9 cellular contexts compared by ENCODE assay signal in genomic region chr9:129235931-129236331, GRCh38. TPM values are rescaled to one million over a fixed set of nuclear protein-coding genes. Genes with fewer than 3 reads are reported as not detected.
DNase-seq lines count a peak whose midpoint lies in the region; ATAC-seq and TF ChIP-seq lines count a peak whose summit lies in the region.
"Had no signal": no experiment of that assay in that cellular context is flagged by ENCODE, and none has a peak within 500 bp of the region (broad histone marks: within the 10 kb centered on the region; RNA-seq: fewer than 3 reads in every experiment).

No MANE protein-coding gene starts in this region.

- no CpG with 5 or more reads among the region's 7 CpGs for WGBS in neuronal stem cell (ENCODE audit: extremely low coverage in 2 of 2, insufficient read length in 2 of 2, insufficient replicate concordance in 1 of 2), 2 donors

- no peak overlapping the region for H3K4me2 ChIP-seq in neuronal stem cell (ENCODE audit: insufficient read depth, low read length, poor library complexity, severe bottlenecking)

- DNase-seq in CD4-positive, alpha-beta T cell, result peak; percentile 45 to 79 (median 66)
- DNase-seq in SW480 (ENCODE audit: low spot score) (peak; percentile 79), activated T-helper 1 cell treated with Interleukin-2 at 50 U/mL for 16 hours (ENCODE audit: low read depth) (peak; percentile 57), neuronal stem cell (ENCODE audit: low spot score) (no peak), KG1 (lab: John Stamatoyannopoulos, UW) (no peak), endothelial cell (ENCODE audit: low spot score) (no peak), UCSD-AML1 (lab: John Stamatoyannopoulos, UW; ENCODE audit: unreplicated experiment) (no peak), DMS79 treated with DMSO at 0.1 percent for 48 hours (lab: John Stamatoyannopoulos, UW) (no peak)
- DNase-seq: NCI-H2107 had no signal

- H3K36me3 ChIP-seq in neuronal stem cell (replicated peaks in 1 of 2; ENCODE audit: control insufficient read depth in 2 of 2, insufficient read depth in 2 of 2, low read length in 2 of 2), result no peaks in the 10 kb centered on the region

- peaks cover 64% of the 10 kb centered on the region for H3K4me1 Mint-ChIP-seq in CD4-positive, alpha-beta T cell (ENCODE audit: low read depth)
- no peaks in the 10 kb centered on the region for H3K4me1 Mint-ChIP-seq in endothelial cell (ENCODE audit: unreplicated experiment)

- no peak for TF ChIP-seq CTCF in CD4-positive, alpha-beta T cell (IDR thresholded peaks at IDR 0.05)
- TF ChIP-seq CTCF in endothelial cell (IDR thresholded peaks at IDR 0.05; ENCODE audit: unreplicated experiment), result no peak

- no peaks in the 10 kb centered on the region for H3K27me3 Mint-ChIP-seq in CD4-positive, alpha-beta T cell
- H3K27me3 Mint-ChIP-seq in endothelial cell (ENCODE audit: unreplicated experiment), result peaks cover 13% of the 10 kb centered on the region

- no peak overlapping the region for H3K23ac ChIP-seq in neuronal stem cell (ENCODE audit: low read depth, low read length, poor library complexity)

- H2AK5ac ChIP-seq in neuronal stem cell (ENCODE audit: low read depth, low read length), result peak overlapping the region; percentile 90

- no peaks in the 10 kb centered on the region for H3K9me3 ChIP-seq in CD4-positive, alpha-beta T cell (ENCODE audit: control insufficient read depth, low read length)
- peaks cover 0 to 3% of the 10 kb centered on the region in 2 donors for H3K9me3 ChIP-seq in neuronal stem cell (replicated peaks in 1 of 2; ENCODE audit: control insufficient read depth in 2 of 2, insufficient read depth in 1 of 2, low read depth in 1 of 2, low read length in 2 of 2)

- H3K4ac ChIP-seq in neuronal stem cell (ENCODE audit: low read length), result no peak overlapping the region

- H2BK5ac ChIP-seq in neuronal stem cell (ENCODE audit: low read length), result no peak overlapping the region

- H3K36me3 Mint-ChIP-seq in CD4-positive, alpha-beta T cell (ENCODE audit: low read depth), result peaks cover 8% of the 10 kb centered on the region
- H3K36me3 Mint-ChIP-seq in endothelial cell (ENCODE audit: low read depth, unreplicated experiment), result no peaks in the 10 kb centered on the region

- H3K4me1 ChIP-seq in neuronal stem cell (ENCODE audit: control insufficient read depth in 2 of 2, insufficient read depth in 1 of 2, low read depth in 1 of 2, low read length in 2 of 2), result peaks cover 4 to 6% of the 10 kb centered on the region in 2 donors

- H3K27me3 ChIP-seq in CD4-positive, alpha-beta T cell (ENCODE audit: control insufficient read depth, insufficient read depth, low read length), result no peaks in the 10 kb centered on the region
- H3K27me3 ChIP-seq in neuronal stem cell (ENCODE audit: control insufficient read depth in 3 of 3, insufficient read depth in 3 of 3, low read depth in 1 of 3, low read length in 3 of 3), result peaks cover 0 to 13% (median 0%) of the 10 kb centered on the region in 3 experiments

- peaks cover 4% of the 10 kb centered on the region for H3K9me3 Mint-ChIP-seq in CD4-positive, alpha-beta T cell
- H3K9me3 Mint-ChIP-seq in endothelial cell (ENCODE audit: unreplicated experiment), result no peaks in the 10 kb centered on the region

- no peak overlapping the region for H2AFZ ChIP-seq in neuronal stem cell (ENCODE audit: low read length)

- H3K4me3 ChIP-seq in neuronal stem cell (ENCODE audit: low read length in 2 of 2), result no peak overlapping the region

- peak overlapping the region; percentile 3 for H3K9ac ChIP-seq in neuronal stem cell (ENCODE audit: low read depth, low read length, poor library complexity)

- H2BK12ac ChIP-seq in neuronal stem cell (ENCODE audit: low read length), result no peak overlapping the region

- H3K18ac ChIP-seq in neuronal stem cell (ENCODE audit: low read length), result peak overlapping the region; percentile 60

- H2BK15ac ChIP-seq in neuronal stem cell (ENCODE audit: low read length), result peak overlapping the region; percentile 55

- POLR2A ChIA-PET in CD4-positive, alpha-beta T cell (lab: Charles Lee), result interaction anchor here (0.7 to 5.4 kb wide), 28 partner anchors 8 to 653 kb away, joined by 3 to 112 read pairs (median 4); partner anchors contain the start of genes IER5L, NTMT1 and PTPA

- H3K4me3 Mint-ChIP-seq in CD4-positive, alpha-beta T cell, result peak overlapping the region; percentile 94
- H3K4me3 Mint-ChIP-seq in endothelial cell (ENCODE audit: unreplicated experiment), result no peak overlapping the region

- CTCF ChIA-PET in CD4-positive, alpha-beta T cell (lab: Charles Lee), result interaction anchor here (1.0 kb wide), 1 partner anchor 93 kb away, joined by 3 read pairs; no protein-coding TSS in a partner anchor

- intact Hi-C loops in CD4-positive, alpha-beta T cell (cut with DNase I, micrococcal nuclease), result loop anchor here (1.0 to 2.0 kb wide), 6 partner anchors 19 to 61 kb away; no protein-coding TSS in a partner anchor

- H4K91ac ChIP-seq in neuronal stem cell (ENCODE audit: low read depth, low read length, poor library complexity), result no peak overlapping the region

- no peak overlapping the region for H4K8ac ChIP-seq in neuronal stem cell (ENCODE audit: low read depth, low read length)

- peak overlapping the region; percentile 99 for H3K27ac Mint-ChIP-seq in CD4-positive, alpha-beta T cell
- no peak overlapping the region for H3K27ac Mint-ChIP-seq in endothelial cell (ENCODE audit: unreplicated experiment)

- H2BK120ac ChIP-seq in neuronal stem cell (ENCODE audit: low read depth, low read length), result no peak overlapping the region

- H3K79me1 ChIP-seq in neuronal stem cell (ENCODE audit: low read depth, low read length), result no peaks in the 10 kb centered on the region

- no peak overlapping the region for H3K14ac ChIP-seq in neuronal stem cell (ENCODE audit: low read length)

- H3K27ac ChIP-seq in CD4-positive, alpha-beta T cell (ENCODE audit: low read depth, low read length), result peak overlapping the region; percentile 79
- H3K27ac ChIP-seq in neuronal stem cell (replicated peaks; ENCODE audit: low read length), result no peak overlapping the region

- ATAC-seq in CD4-positive, alpha-beta T cell (ENCODE audit: poor library complexity), result peak; percentile 82

RNA-seq across cellular contexts. Expression of gene IER5L, which starts 57.9 kb away (rescaled TPM):
- 1 to 10 TPM; 5.6 to 6.4 TPM for total RNA-seq in CD4-positive, alpha-beta T cell
- polyA plus RNA-seq in neuronal stem cell (2013, experiment 1 of 2), result 15.9 TPM
- 15.2 TPM for polyA plus RNA-seq in neuronal stem cell (2013, experiment 2 of 2)
- 5.2 TPM for total RNA-seq in endothelial cell (ENCODE audit: unreplicated experiment)

Comparison
In these comparisons a context has a peak if more than half of its experiments do, and no peak if none do; other contexts are left out.
1. DNase-seq: peak in CD4-positive, alpha-beta T cell (10 of 10), SW480 (single experiment) and activated T-helper 1 cell treated with Interleukin-2 at 50 U/mL for 16 hours (single experiment); none in neuronal stem cell (single experiment), KG1 (single experiment), endothelial cell (single experiment), UCSD-AML1 (single experiment) and DMS79 treated with DMSO at 0.1 percent for 48 hours (single experiment).